In the genomic region with DNA sequence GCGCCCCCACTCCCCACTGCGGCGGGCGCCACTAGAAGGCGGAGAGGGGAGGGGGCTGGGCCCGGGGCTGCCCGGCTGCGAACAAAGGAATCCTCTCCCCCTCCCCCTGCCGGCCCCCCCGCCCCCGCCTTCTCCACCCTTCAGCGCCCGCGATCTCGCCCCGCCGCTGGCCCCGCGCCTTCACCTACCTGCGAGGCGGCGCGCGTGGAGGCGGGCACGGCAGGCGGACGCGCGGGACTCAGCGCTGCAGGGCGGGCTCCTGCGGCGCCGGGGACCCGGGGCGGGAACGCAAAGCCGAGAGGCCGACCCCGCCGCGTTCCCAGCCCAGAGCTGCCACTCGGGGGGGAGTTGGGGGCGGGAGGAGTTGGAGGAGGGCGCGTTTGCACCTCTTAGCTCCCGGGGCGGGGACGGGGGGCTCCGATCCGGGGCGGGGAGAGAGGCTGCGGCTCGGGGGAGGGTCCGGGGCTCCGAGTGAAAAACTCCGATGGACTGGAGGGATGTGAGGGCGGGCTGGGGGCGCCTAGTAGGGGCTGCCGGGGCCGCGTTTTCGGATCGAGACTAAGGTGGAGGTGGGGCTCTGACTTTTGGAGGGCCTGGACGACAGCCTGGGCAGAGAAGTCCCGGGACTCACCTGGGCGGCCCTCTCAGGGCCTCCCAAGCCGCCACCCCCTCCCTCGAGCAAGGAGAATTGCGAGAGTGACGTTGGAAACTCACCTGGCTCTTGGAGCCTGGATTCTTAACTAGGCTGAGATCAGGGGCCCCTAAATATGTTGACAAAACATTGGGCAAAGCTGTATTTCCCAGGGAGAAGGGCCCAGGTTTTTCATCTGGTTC, we compare ENCODE assay signal across 11 cellular contexts. TPM values are rescaled to one million over a fixed set of nuclear protein-coding genes. Genes with fewer than 3 reads are reported as not detected.
DNase-seq lines count a peak whose midpoint lies in the region; ATAC-seq, FAIRE-seq and TF ChIP-seq lines count a peak whose summit lies in the region.
"Had no signal": no experiment of that assay in that cellular context is flagged by ENCODE, and none has a peak within 500 bp of the region (broad histone marks: within the 10 kb centered on the region; RNA-seq: fewer than 3 reads in every experiment).

Gene FBN3, minus strand, starts transcription at position 332 of the 834 bp plus-strand sequence. CDS start 2,112 bp downstream, outside the sequence.

- H3K27me3 ChIP-seq in pancreas, result no peaks in the 10 kb centered on the region

- H3K9ac ChIP-seq in ES-I3 (ENCODE audit: low read depth, low read length), result peak within 1 kb of the TSS; percentile 69

- peak in 1 of 4 donors; percentile 30 for ATAC-seq in pancreas
- ATAC-seq in GM21737 (IDR thresholded peaks at IDR 0.05; ENCODE audit: unreplicated experiment), result no peak

- H3K36me3 Mint-ChIP-seq in IgD-negative memory B cell, result no peaks in the 10 kb centered on the region
- no peaks in the 10 kb centered on the region for H3K36me3 Mint-ChIP-seq in activated CD4-positive, alpha-beta memory T cell treated with anti-CD3 and anti-CD28 coated beads, Interleukin-2, amount 10 ng/mL, durations not matched to agents 7 days and 5 days (ENCODE audit: low read depth)

- DNase-seq in epidermal melanocyte (ENCODE audit: insufficient read length, low spot score), result peak; percentile 13
- peak in 2 of 6 donors; percentile 28 to 62 for DNase-seq in pancreas
- DNase-seq in activated CD4-positive, alpha-beta memory T cell treated with anti-CD3 and anti-CD28 coated beads, Interleukin-2, amount 10 ng/mL, durations not matched to agents 7 days and 5 days, result no peak
- no peak for DNase-seq in dedifferentiated amniotic fluid mesenchymal stem cell (ENCODE audit: extremely low spot score)
- DNase-seq: activated naive CD4-positive, alpha-beta T cell treated with anti-CD3 and anti-CD28 coated beads, Interleukin-2, amount 50 U/mL, for 16 hours; IMR-90 had no signal

- H3K4me1 ChIP-seq in ES-I3 (ENCODE audit: insufficient read depth, low read length), result peaks cover 22% of the 10 kb centered on the region; the same call in 1 of the 2 replicates
- H3K4me1 ChIP-seq in pancreas, result peaks cover 0 to 6% (median 3%) of the 10 kb centered on the region in 3 donors

- H3K27me3 Mint-ChIP-seq in IgD-negative memory B cell, result peaks cover 38% of the 10 kb centered on the region
- H3K27me3 Mint-ChIP-seq in activated CD4-positive, alpha-beta memory T cell treated with anti-CD3 and anti-CD28 coated beads, Interleukin-2, amount 10 ng/mL, durations not matched to agents 7 days and 5 days, result peaks cover 52% of the 10 kb centered on the region

- CTCF ChIA-PET in activated CD4-positive, alpha-beta memory T cell treated with anti-CD3 and anti-CD28 coated beads, Interleukin-2, amount 10 ng/mL, durations not matched to agents 7 days and 5 days (lab: Charles Lee), result interaction anchor here (0.7 kb wide), 1 partner anchor 369 kb away, joined by 3 read pairs; no protein-coding TSS in a partner anchor

- POLR2A ChIA-PET in activated CD4-positive, alpha-beta memory T cell treated with anti-CD3 and anti-CD28 coated beads, Interleukin-2, amount 10 ng/mL, durations not matched to agents 7 days and 5 days (lab: Charles Lee), result no interaction called here

- no peak for TF ChIP-seq CTCF in pancreas (IDR thresholded peaks at IDR 0.05)

- no peak within 1 kb of the TSS for H3K27ac ChIP-seq in pancreas

- peak within 1 kb of the TSS in 3 of 4 donors; percentile 5 to 50 (median 34) for H3K4me3 ChIP-seq in pancreas

- no peaks in the 10 kb centered on the region for H3K9me3 Mint-ChIP-seq in IgD-negative memory B cell
- no peaks in the 10 kb centered on the region for H3K9me3 Mint-ChIP-seq in activated CD4-positive, alpha-beta memory T cell treated with anti-CD3 and anti-CD28 coated beads, Interleukin-2, amount 10 ng/mL, durations not matched to agents 7 days and 5 days

- no peak for FAIRE-seq in pancreas (lab: Jason Lieb, UNC)

- 6 to 9% methylated on average over 38 to 63 of the region's 72 CpGs for WGBS in pancreas, 2 donors

- no peak within 1 kb of the TSS for H3K27ac Mint-ChIP-seq in IgD-negative memory B cell
- no peak within 1 kb of the TSS for H3K27ac Mint-ChIP-seq in activated CD4-positive, alpha-beta memory T cell treated with anti-CD3 and anti-CD28 coated beads, Interleukin-2, amount 10 ng/mL, durations not matched to agents 7 days and 5 days

- intact Hi-C loops in pancreas (cut with DNase I), result loop anchor here in 1 of 3 donors (10.0 kb wide), 1 partner anchor 105 kb away; no protein-coding TSS in a partner anchor

- H3K36me3 ChIP-seq in ES-I3 (ENCODE audit: insufficient read depth, low read length) (no peaks in the 10 kb centered on the region), pancreas (no peaks in the 10 kb centered on the region)

- peak within 1 kb of the TSS in 3 of 4 donors; percentile 62 to 87 (median 76) for H3K4me3 Mint-ChIP-seq in IgD-negative memory B cell
- H3K4me3 Mint-ChIP-seq in activated CD4-positive, alpha-beta memory T cell treated with anti-CD3 and anti-CD28 coated beads, Interleukin-2, amount 10 ng/mL, durations not matched to agents 7 days and 5 days, result no peak within 1 kb of the TSS

- H3K9me3 ChIP-seq in ES-I3 (ENCODE audit: control insufficient read depth, insufficient read depth, low read length) (no peaks in the 10 kb centered on the region), pancreas (no peaks in the 10 kb centered on the region)

- peaks cover 4 to 9% (median 7%) of the 10 kb centered on the region in 3 donors for H3K4me1 Mint-ChIP-seq in IgD-negative memory B cell
- peaks cover 5% of the 10 kb centered on the region for H3K4me1 Mint-ChIP-seq in activated CD4-positive, alpha-beta memory T cell treated with anti-CD3 and anti-CD28 coated beads, Interleukin-2, amount 10 ng/mL, durations not matched to agents 7 days and 5 days

RNA-seq across cellular contexts. Expression of gene FBN3, which starts in this region (rescaled TPM):
- polyA plus RNA-seq in IgD-negative memory B cell (not detected), pancreas (under 1 TPM; 0.02 to 0.04 TPM)
- total RNA-seq in pancreas, result under 1 TPM in 4 of 6 donors, not detected in 2; under 0.01 to 0.20 (median 0.06) TPM
- not detected for total RNA-seq in activated CD4-positive, alpha-beta memory T cell treated with anti-CD3 and anti-CD28 coated beads, Interleukin-2, amount 10 ng/mL, durations not matched to agents 7 days and 5 days
- total RNA-seq: fibroblast of villous mesenchyme, IMR-90, SK-MEL-5 had no signal
- polyA plus RNA-seq: IMR-90 had no signal
